In genomic region chr4:108118505-108118904, GRCh38 we compare ENCODE assay signal across 9 cellular contexts. TPM values are rescaled to one million over a fixed set of nuclear protein-coding genes. Genes with fewer than 3 reads are reported as not detected.
DNase-seq lines count a peak whose midpoint lies in the region; ATAC-seq and TF ChIP-seq lines count a peak whose summit lies in the region.
"Had no signal": no experiment of that assay in that cellular context is flagged by ENCODE, and none has a peak within 500 bp of the region (broad histone marks: within the 10 kb centered on the region; RNA-seq: fewer than 3 reads in every experiment).

No MANE protein-coding gene starts in this region.

- intact Hi-C loops in Panc1 (cut with micrococcal nuclease; ENCODE audit: unreplicated experiment) = no loop called here
- intact Hi-C loops in dorsolateral prefrontal cortex (cut with DNase I) = no loop called here

- H3K4me1 Mint-ChIP-seq in naive thymus-derived CD8-positive, alpha-beta T cell = peaks cover 45 to 91% (median 87%) of the 10 kb centered on the region in 4 donors

- H3K27me3 Mint-ChIP-seq in naive thymus-derived CD8-positive, alpha-beta T cell = no peaks in the 10 kb centered on the region

- peak; percentile 14 for DNase-seq in ELF-1 (ENCODE audit: low read depth, low spot score)
- DNase-seq in Panc1 (ENCODE audit: low read depth, low spot score) = no peak
- DNase-seq in naive thymus-derived CD8-positive, alpha-beta T cell = peak in 2 of 10 donors; percentile 21 to 41
- no peak for DNase-seq in dorsolateral prefrontal cortex
- DNase-seq in nucleus accumbens (lab: John Stamatoyannopoulos, UW) = no peak

- POLR2A ChIA-PET in Panc1 (lab: Charles Lee) = no interaction called here
- POLR2A ChIA-PET in naive thymus-derived CD8-positive, alpha-beta T cell (lab: Charles Lee) = interaction anchor here (0.8 to 15.6 kb wide), 6 partner anchors 11 to 61 kb away, joined by 3 to 206 read pairs (median 5); partner anchors contain the start of gene LEF1

- H3K36me3 ChIP-seq in Panc1 (ENCODE audit: control insufficient read depth, insufficient read depth, low read length) = no peaks in the 10 kb centered on the region

- no peaks in the 10 kb centered on the region for H3K9me3 ChIP-seq in Panc1 (ENCODE audit: control insufficient read depth, insufficient read depth, low read depth, low read length)

- H3K4me3 ChIP-seq in Panc1 (ENCODE audit: low read depth in 2 of 2, low read length in 2 of 2) (no peak overlapping the region), dorsolateral prefrontal cortex (no peak overlapping the region)

- peak overlapping the region; percentile 68 to 98 (median 93) for H3K27ac Mint-ChIP-seq in naive thymus-derived CD8-positive, alpha-beta T cell

- H3K4me3 Mint-ChIP-seq in naive thymus-derived CD8-positive, alpha-beta T cell = peak overlapping the region; percentile 32 to 82 (median 70)

- H3K4me1 ChIP-seq in Panc1 (ENCODE audit: control insufficient read depth, insufficient read depth, low read length) = peaks cover 8% of the 10 kb centered on the region

- no TSS peak for BruUV-seq in Panc1 (replicated peaks; lab: Mats Ljungman, UMichigan)

- ATAC-seq in GM19438 (IDR thresholded peaks at IDR 0.05; ENCODE audit: low read depth, unreplicated experiment) (peak; percentile 90), HG03342 (IDR thresholded peaks at IDR 0.05; ENCODE audit: unreplicated experiment) (peak; percentile 83), Panc1 (peak; percentile 94), SK-N-SH treated with all-trans-retinoic acid at 6 μM for 48 hours (no peak)
- ATAC-seq in naive thymus-derived CD8-positive, alpha-beta T cell = peak; percentile 20 to 44

- H3K36me3 Mint-ChIP-seq in naive thymus-derived CD8-positive, alpha-beta T cell = peaks cover 0 to 79% (median 20%) of the 10 kb centered on the region in 3 donors

- CTCF ChIA-PET in Panc1 (lab: Charles Lee) = no interaction called here

- H3K27me3 ChIP-seq in Panc1 (ENCODE audit: control insufficient read depth, insufficient read depth, low read length) (no peaks in the 10 kb centered on the region), dorsolateral prefrontal cortex (no peaks in the 10 kb centered on the region)

- in situ Hi-C loops in Panc1 (cut with HindIII; ENCODE audit: low pct_unique_long_range_greater_than_20kb, low sequenced_read_pairs) = no loop called here

- no peak for TF ChIP-seq CTCF in Panc1 (IDR thresholded peaks at IDR 0.05)
- no peak for TF ChIP-seq CTCF in dorsolateral prefrontal cortex (IDR thresholded peaks at IDR 0.05 in 54 of 56, conservative IDR thresholded peaks at IDR 0.05 in 2 of 56; ENCODE audit: low read depth in 1 of 56, partially characterized antibody in 56 of 56)

- H3K27ac ChIP-seq in Panc1 (ENCODE audit: low read length) (0 out of 2 replicates have a peak overlapping the region, but pooled peaks have one; percentile 12), dorsolateral prefrontal cortex (peak overlapping the region in 1 of 59 donors; percentile 16)

- no peaks in the 10 kb centered on the region for H3K9me3 Mint-ChIP-seq in naive thymus-derived CD8-positive, alpha-beta T cell

TF ChIP-seq in SK-N-SH treated with all-trans-retinoic acid at 6 μM for 48 hours, 23 proteins besides CTCF, POLR2A, EP300 and RAD21:
- no peak for TF ChIP-seq TCF4 (CRISPR knock-in tag; IDR thresholded peaks at IDR 0.05; ENCODE audit: borderline replicate concordance)
- no peak for TF ChIP-seq CREB5 (CRISPR knock-in tag; IDR thresholded peaks at IDR 0.05; ENCODE audit: low read depth)
- no peak for TF ChIP-seq ESRRG (CRISPR knock-in tag; IDR thresholded peaks at IDR 0.05)
- no peak for TF ChIP-seq TSHZ2 (CRISPR knock-in tag; IDR thresholded peaks at IDR 0.05)
- no peak for TF ChIP-seq ZNF565 (CRISPR knock-in tag; conservative IDR thresholded peaks at IDR 0.05; ENCODE audit: low read depth)
- no peak for TF ChIP-seq OSR1 (CRISPR knock-in tag; IDR thresholded peaks at IDR 0.05)
- TF ChIP-seq ISL1 (CRISPR knock-in tag; IDR thresholded peaks at IDR 0.05) = no peak
- TF ChIP-seq PATZ1 (CRISPR knock-in tag; IDR thresholded peaks at IDR 0.05; ENCODE audit: borderline replicate concordance) = no peak
- no peak for TF ChIP-seq POU6F1 (CRISPR knock-in tag; IDR thresholded peaks at IDR 0.05; ENCODE audit: borderline replicate concordance, low read depth)
- no peak for TF ChIP-seq RARB (CRISPR knock-in tag; IDR thresholded peaks at IDR 0.05)
- TF ChIP-seq ZC3H10 (CRISPR knock-in tag; IDR thresholded peaks at IDR 0.05) = no peak
- no peak for TF ChIP-seq BACH2 (CRISPR knock-in tag; IDR thresholded peaks at IDR 0.05; ENCODE audit: borderline replicate concordance)
- TF ChIP-seq CSDC2 (CRISPR knock-in tag; IDR thresholded peaks at IDR 0.05) = no peak

RNA-seq across cellular contexts. Expression of gene LEF1, which starts 50.2 kb away (rescaled TPM):
- total RNA-seq in Panc1 (2021; ENCODE audit: unreplicated experiment) (0.54 TPM), dorsolateral prefrontal cortex (10 to 100 TPM in 64 of 120 experiments, 1 to 10 TPM in 56; 3.3 to 28.2 (median 10.4) TPM)
- polyA plus RNA-seq in Panc1 (2012; ENCODE audit: insufficient read length) = 0.21 TPM
- total RNA-seq in naive thymus-derived CD8-positive, alpha-beta T cell = 100 to 1,000 TPM; 828 to 859 TPM
- 100 to 1,000 TPM; 400 to 836 (median 554) TPM for polyA plus RNA-seq in naive thymus-derived CD8-positive, alpha-beta T cell
- total RNA-seq: dermis microvascular lymphatic vessel endothelial cell had no signal

Comparison
In these comparisons a context has a peak if more than half of its experiments do, and no peak if none do; other contexts are left out.
1. RNA of gene LEF1, which starts 50.2 kb away (total RNA-seq): 828 to 859 TPM in naive thymus-derived CD8-positive, alpha-beta T cell; 3.3 to 28.2 TPM in dorsolateral prefrontal cortex and 0.54 TPM in Panc1 (single experiment); every median in the first group is over 10 times any median in the second.